8 cellular contexts compared by ENCODE assay signal in genomic region chr11:61776561-61777075, GRCh38. TPM values are rescaled to one million over a fixed set of nuclear protein-coding genes. Genes with fewer than 3 reads are reported as not detected.
DNase-seq lines count a peak whose midpoint lies in the region; ATAC-seq and TF ChIP-seq lines count a peak whose summit lies in the region.

No MANE protein-coding gene starts in this region.

- no peaks in the 10 kb centered on the region for H3K36me3 Mint-ChIP-seq in T-cell
- H3K36me3 Mint-ChIP-seq in immature natural killer cell: no peaks in the 10 kb centered on the region

- H3K27ac Mint-ChIP-seq in T-cell (no peak overlapping the region), immature natural killer cell (peak overlapping the region; percentile 40 to 77 (median 60))

- H3K9me3 Mint-ChIP-seq in T-cell: no peaks in the 10 kb centered on the region
- no peaks in the 10 kb centered on the region for H3K9me3 Mint-ChIP-seq in immature natural killer cell

- H3K4me1 Mint-ChIP-seq in T-cell (peaks cover 7 to 29% (median 16%) of the 10 kb centered on the region in 3 donors), immature natural killer cell (peaks cover 25 to 37% of the 10 kb centered on the region in 2 donors)

- POLR2A ChIA-PET in T-cell (lab: Charles Lee): no interaction called here

- ATAC-seq in HG03442 (IDR thresholded peaks at IDR 0.05; ENCODE audit: unreplicated experiment): peak; percentile 42
- peak in 3 of 4 experiments; percentile 18 to 55 (median 41) for ATAC-seq in T-cell (replicated peaks in 1 of 4)
- no peak for ATAC-seq in omental fat pad (ENCODE audit: low FRiP score)

- H3K4me3 Mint-ChIP-seq in T-cell (peak overlapping the region; percentile 61 to 67 (median 66)), immature natural killer cell (peak overlapping the region; percentile 56 to 78 (median 75))

- CTCF ChIA-PET in T-cell (lab: Charles Lee): no interaction called here

- no peak for TF ChIP-seq CTCF in omental fat pad (IDR thresholded peaks at IDR 0.05)

- H3K27me3 Mint-ChIP-seq in T-cell (peaks cover 0 to 2% of the 10 kb centered on the region in 2 donors), immature natural killer cell (ENCODE audit: low read depth in 3 of 3) (peaks cover 0 to 4% (median 2%) of the 10 kb centered on the region in 3 donors)

- peak; percentile 69 for DNase-seq in DMS 273 (lab: John Stamatoyannopoulos, UW; ENCODE audit: unreplicated experiment)
- no peak for DNase-seq in DMS 273 treated with DMSO at 0.1 percent for 48 hours (lab: John Stamatoyannopoulos, UW)
- DNase-seq in T-cell: peak in 30 of 34 experiments; percentile 18 to 62 (median 48)
- DNase-seq in astrocyte of the hippocampus (ENCODE audit: low read depth, low spot score): peak; percentile 81
- peak; percentile 57 to 59 (median 59) for DNase-seq in immature natural killer cell
- DNase-seq in stimulated activated CD4-positive, alpha-beta T cell treated with anti-CD3 and anti-CD28 coated beads, Interleukin-2, amount 100 ng/mL, for 4 hours (ENCODE audit: low read depth): peak; percentile 23
- no peak for DNase-seq in omental fat pad (ENCODE audit: low spot score)

RNA-seq across cellular contexts. Expression of gene TMEM258, which starts 15.8 kb away (rescaled TPM):
- total RNA-seq in T-cell (10 to 100 TPM; 68.1 to 96.0 (median 87.8) TPM), omental fat pad (10 to 100 TPM; 27.9 to 52.6 (median 43.4) TPM)
- 100 to 1,000 TPM; 160 to 274 (median 225) TPM for polyA plus RNA-seq in immature natural killer cell

RNA-seq across cellular contexts. Expression of gene FEN1, which starts 16.1 kb away (rescaled TPM):
- total RNA-seq in T-cell (10 to 100 TPM in 4 of 5 donors, 1 to 10 TPM in 1; 8.5 to 12.6 (median 10.9) TPM), omental fat pad (1 to 10 TPM; 4.7 to 8.9 (median 6.7) TPM)
- polyA plus RNA-seq in immature natural killer cell: 10 to 100 TPM; 20.3 to 31.3 (median 24.6) TPM

RNA-seq across cellular contexts. Expression of gene MYRF, which starts 24.2 kb away (rescaled TPM):
- total RNA-seq in T-cell (1 to 10 TPM in 4 of 5 donors, under 1 TPM in 1; 0.95 to 4.9 (median 1.5) TPM), omental fat pad (10 to 100 TPM in 3 of 4 donors, under 1 TPM in 1; 0.16 to 55.1 (median 29.5) TPM)
- 1 to 10 TPM in 1 of 3 donors, under 1 TPM in 1, not detected in 1; 0.43 to 2.4 TPM for polyA plus RNA-seq in immature natural killer cell

RNA-seq across cellular contexts. Expression of gene FADS1, which starts 40.2 kb away (rescaled TPM):
- total RNA-seq in T-cell (1 to 10 TPM; 1.9 to 8.8 (median 2.9) TPM), omental fat pad (10 to 100 TPM; 20.1 to 49.1 (median 22.0) TPM)
- 10 to 100 TPM; 11.5 to 18.7 (median 17.7) TPM for polyA plus RNA-seq in immature natural killer cell

RNA-seq across cellular contexts. Expression of gene FADS2, which starts 51.5 kb away (rescaled TPM):
- 10 to 100 TPM in 1 of 5 donors, 1 to 10 TPM in 4; 1.9 to 20.9 (median 2.7) TPM for total RNA-seq in T-cell
- 10 to 100 TPM; 21.9 to 28.7 (median 22.0) TPM for polyA plus RNA-seq in immature natural killer cell
- total RNA-seq in omental fat pad: 10 to 100 TPM in 3 of 4 donors, 1 to 10 TPM in 1; 7.8 to 40.1 (median 16.2) TPM

Comparison
In these comparisons a context has a peak if more than half of its experiments do, and no peak if none do; other contexts are left out.
1. DNase-seq: peak in DMS 273 (single experiment), T-cell (30 of 34), astrocyte of the hippocampus (single experiment), immature natural killer cell (3 of 3) and stimulated activated CD4-positive, alpha-beta T cell treated with anti-CD3 and anti-CD28 coated beads, Interleukin-2, amount 100 ng/mL, for 4 hours (single experiment); none in DMS 273 treated with DMSO at 0.1 percent for 48 hours (single experiment) and omental fat pad (single experiment).
2. H3K27ac Mint-ChIP-seq: peak in immature natural killer cell (6 of 6); none in T-cell (0 of 2).